ENCODE assay signal across 3 cellular contexts in the genomic region with DNA sequence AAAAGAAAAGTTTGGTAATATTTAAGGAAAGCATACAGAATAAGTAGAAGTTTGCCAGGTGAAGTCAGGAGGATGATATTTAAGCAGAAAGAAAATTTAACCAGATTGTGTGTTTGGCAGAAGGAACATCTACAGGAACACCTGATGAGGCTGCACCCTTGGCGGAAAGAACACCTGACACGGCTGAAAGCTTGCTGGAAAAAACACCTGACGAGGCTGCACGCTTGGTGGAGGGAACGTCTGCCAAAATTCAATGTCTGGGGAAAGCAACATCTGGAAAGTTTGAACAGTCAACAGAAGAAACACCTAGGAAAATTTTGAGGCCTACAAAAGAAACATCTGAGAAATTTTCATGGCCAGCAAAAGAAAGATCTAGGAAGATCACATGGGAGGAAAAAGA. TPM values are rescaled to one million over a fixed set of nuclear protein-coding genes. Genes with fewer than 3 reads are reported as not detected.
"Had no signal": no experiment of that assay in that cellular context is flagged by ENCODE, and none has a peak within 500 bp of the region (broad histone marks: within the 10 kb centered on the region; RNA-seq: fewer than 3 reads in every experiment).

No MANE protein-coding gene starts in this region.

RNA-seq across cellular contexts. Expression of gene ANKRD30B, which starts 15.6 kb away (rescaled TPM):
- polyA plus RNA-seq: GM23248, GM23338, H1 had no signal
